ENCODE assay signal across 18 cellular contexts in the genomic region with DNA sequence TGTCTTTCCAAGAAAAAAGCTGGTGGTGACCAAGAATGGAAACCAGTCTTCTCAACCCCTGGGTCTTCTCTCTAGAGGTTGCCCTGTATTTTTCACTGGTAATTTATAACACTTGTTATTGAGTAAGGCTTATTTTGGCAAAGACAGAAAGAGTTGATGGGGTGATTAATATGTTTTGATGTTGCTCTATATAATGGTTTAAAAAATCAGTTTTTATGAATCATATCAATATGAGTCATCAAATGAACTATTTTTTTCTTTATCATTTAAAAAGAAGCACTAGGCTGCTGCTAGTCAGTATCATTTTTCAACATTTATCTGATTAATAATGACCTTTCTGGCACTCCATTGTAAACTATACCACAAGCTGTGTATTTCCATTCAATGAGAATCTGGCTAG.
"Had no signal": no experiment of that assay in that cellular context is flagged by ENCODE, and none has a peak within 500 bp of the region (broad histone marks: within the 10 kb centered on the region; RNA-seq: fewer than 3 reads in every experiment).

No MANE protein-coding gene starts in this region.

- H3K4me1 ChIP-seq: adrenal gland, colonic mucosa, esophagus squamous epithelium, left lung, parathyroid adenoma, thyroid gland had no signal

- H3K36me3 ChIP-seq: adrenal gland, colonic mucosa, esophagus squamous epithelium, left lung, thyroid gland had no signal

- H3K9ac ChIP-seq: parathyroid adenoma had no signal

- H3K4me2 ChIP-seq: hepatocyte had no signal

- H2AFZ ChIP-seq: hepatocyte, parathyroid adenoma had no signal

- ATAC-seq: activated CD4-positive, alpha-beta T cell treated with anti-CD3 and anti-CD28 coated beads for 36 hours; activated CD8-positive, alpha-beta T cell treated with anti-CD3 and anti-CD28 coated beads, Interleukin-2, amount 10 ng/mL, durations not matched to agents 7 days and 5 days; left lung; naive thymus-derived CD4-positive, alpha-beta T cell had no signal

- H3K27me3 ChIP-seq: adrenal gland, colonic mucosa, esophagus squamous epithelium, hepatocyte, left lung, thyroid gland had no signal

- H3K9me3 ChIP-seq: adrenal gland, colonic mucosa, esophagus squamous epithelium, left lung, thyroid gland had no signal

- H3K79me2 ChIP-seq: hepatocyte, parathyroid adenoma had no signal

- DNase-seq: activated CD4-positive, alpha-beta T cell treated with anti-CD3 and anti-CD28 coated beads for 36 hours; activated CD8-positive, alpha-beta memory T cell treated with anti-CD3 and anti-CD28 coated beads, Interleukin-2, amount 50 U/mL, for 4 hours; activated CD8-positive, alpha-beta T cell treated with anti-CD3 and anti-CD28 coated beads, Interleukin-2, amount 10 ng/mL, durations not matched to agents 7 days and 5 days; activated effector memory CD4-positive, alpha-beta T cell treated with anti-CD3 and anti-CD28 coated beads, Interleukin-2, amount 50 U/mL, for 16 hours; activated T-cell treated with anti-CD3 and anti-CD28 coated beads, Interleukin-2, amount 50 U/mL, for 48 hours; adrenal gland; central memory CD4-positive, alpha-beta T cell; colonic mucosa; esophagus squamous epithelium; left lung; naive thymus-derived CD4-positive, alpha-beta T cell; stimulated activated CD4-positive, alpha-beta T cell treated with anti-CD3 and anti-CD28 coated beads, Interleukin-12 subunit alpha, Interleukin-12 subunit beta, amount 100 ng/mL, for 4 hours; stimulated activated CD4-positive, alpha-beta T cell treated with anti-CD3 and anti-CD28 coated beads, Interleukin-2, amount 100 ng/mL, for 24 hours; T-helper 1 cell; T1000; thyroid gland had no signal

- H3K27ac ChIP-seq: adrenal gland, colonic mucosa, esophagus squamous epithelium, hepatocyte, left lung, parathyroid adenoma, thyroid gland had no signal

- H3K4me3 ChIP-seq: adrenal gland, colonic mucosa, esophagus squamous epithelium, hepatocyte, left lung, thyroid gland had no signal
